8 cellular contexts compared by ENCODE assay signal in the genomic region with DNA sequence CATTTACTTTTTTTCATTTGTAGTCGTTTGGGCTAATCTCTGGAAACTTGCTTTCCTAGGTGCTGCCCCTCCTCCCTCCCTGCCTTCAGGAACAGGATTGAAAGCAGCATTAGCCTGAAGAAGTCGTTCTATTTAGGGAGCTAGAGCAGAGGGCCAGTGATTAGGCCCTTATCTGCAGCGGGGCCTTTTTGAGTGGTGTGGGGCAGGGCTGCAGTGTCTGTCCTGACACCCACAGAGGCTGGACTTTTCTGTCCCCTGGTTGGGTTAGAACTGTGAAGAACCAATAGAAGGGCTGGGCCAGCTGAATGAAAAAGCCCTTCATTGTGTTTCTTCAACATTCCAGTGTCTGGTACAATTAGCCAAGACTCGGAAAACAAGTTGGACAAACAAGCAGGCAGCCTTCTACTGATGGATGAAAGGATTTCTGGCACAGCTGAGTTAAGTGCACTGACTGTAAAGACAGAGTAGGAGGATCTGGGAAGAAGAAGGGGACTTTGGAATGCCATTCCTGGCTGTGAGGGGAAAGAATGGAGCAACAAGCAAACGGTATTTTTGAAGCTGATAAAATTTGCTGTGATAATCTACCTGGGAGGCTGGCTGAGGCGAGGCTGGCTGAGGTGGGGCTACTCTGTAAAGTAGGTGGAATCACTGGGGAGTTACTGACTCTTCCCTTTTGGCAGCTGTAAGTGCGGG. TPM values are rescaled to one million over a fixed set of nuclear protein-coding genes. Genes with fewer than 3 reads are reported as not detected.
DNase-seq lines count a peak whose midpoint lies in the region; ATAC-seq and TF ChIP-seq lines count a peak whose summit lies in the region.

No MANE protein-coding gene starts in this region.

- ATAC-seq in GM18502 (IDR thresholded peaks at IDR 0.05; ENCODE audit: poor library complexity, unreplicated experiment) (peak; percentile 7), activated B cell treated with CpG ODN at 0.5 μM for 24 hours (ENCODE audit: low read depth) (no peak), Right ventricle myocardium superior (ENCODE audit: poor library complexity) (peak; percentile 87), psoas muscle (peak; percentile 34 to 57 (median 43)), HG03159 (IDR thresholded peaks at IDR 0.05; ENCODE audit: unreplicated experiment) (no peak), GM19351 (IDR thresholded peaks at IDR 0.05; ENCODE audit: unreplicated experiment) (no peak)

- no peaks in the 10 kb centered on the region for H3K27me3 ChIP-seq in psoas muscle (ENCODE audit: insufficient read depth in 3 of 3, low read length in 2 of 3)

- POLR2A ChIA-PET in activated B cell treated with CpG ODN at 0.5 μM for 24 hours (lab: Charles Lee), result interaction anchor here (0.6 to 2.7 kb wide), 11 partner anchors 9 to 112 kb away, joined by 3 to 17 read pairs (median 7); partner anchors contain the start of gene MACF1

- H3K4me1 Mint-ChIP-seq in activated B cell treated with CpG ODN at 0.5 μM for 24 hours, result peaks cover 52% of the 10 kb centered on the region

- H3K9me3 ChIP-seq in psoas muscle, result no peaks in the 10 kb centered on the region

- CTCF ChIA-PET in activated B cell treated with CpG ODN at 0.5 μM for 24 hours (lab: Charles Lee), result interaction anchor here (0.7 to 3.7 kb wide), 4 partner anchors 19 to 112 kb away, joined by 3 to 27 read pairs (median 6); no protein-coding TSS in a partner anchor

- H3K36me3 ChIP-seq in psoas muscle (ENCODE audit: insufficient read depth in 1 of 2, low read depth in 1 of 2), result no peaks in the 10 kb centered on the region

- H3K4me1 ChIP-seq in psoas muscle, result peaks cover 36% of the 10 kb centered on the region

- no peak overlapping the region for H3K4me3 ChIP-seq in psoas muscle

- H3K36me3 Mint-ChIP-seq in activated B cell treated with CpG ODN at 0.5 μM for 24 hours (ENCODE audit: low read depth), result no peaks in the 10 kb centered on the region

- H3K27me3 Mint-ChIP-seq in activated B cell treated with CpG ODN at 0.5 μM for 24 hours, result no peaks in the 10 kb centered on the region

- intact Hi-C loops in activated B cell treated with CpG ODN at 0.5 μM for 24 hours (cut with micrococcal nuclease) (loop anchor here (2.0 to 10.0 kb wide), 3 partner anchors 17 to 359 kb away; partner anchors contain the start of gene RRAGC), Right ventricle myocardium superior (cut with DNase I) (no loop called here), psoas muscle (cut with DNase I) (loop anchor here in 1 of 2 donors (5.0 kb wide), 1 partner anchor 43 kb away; no protein-coding TSS in a partner anchor)

- H3K27ac Mint-ChIP-seq in activated B cell treated with CpG ODN at 0.5 μM for 24 hours, result peak overlapping the region; percentile 83

- TF ChIP-seq CTCF in activated B cell treated with CpG ODN at 0.5 μM for 24 hours (IDR thresholded peaks at IDR 0.05) (no peak), psoas muscle (IDR thresholded peaks at IDR 0.05) (no peak)

- DNase-seq in activated B cell treated with CpG ODN at 0.5 μM for 24 hours (no peak), Right ventricle myocardium superior (peak; percentile 55), psoas muscle (no peak), MV-4-11 (lab: John Stamatoyannopoulos, UW) (no peak), NCI-H2227 treated with DMSO at 0.1 percent for 48 hours (lab: John Stamatoyannopoulos, UW) (no peak)

- peak overlapping the region; percentile 84 for H3K4me3 Mint-ChIP-seq in activated B cell treated with CpG ODN at 0.5 μM for 24 hours

- peak overlapping the region; percentile 46 for H3K27ac ChIP-seq in psoas muscle

- 32 to 39% (median 39%) methylated on average over 7 of the region's 7 CpGs for WGBS in psoas muscle, 3 donors

- peaks cover 4% of the 10 kb centered on the region for H3K9me3 Mint-ChIP-seq in activated B cell treated with CpG ODN at 0.5 μM for 24 hours

RNA-seq across cellular contexts. Expression of gene MACF1, which starts 9.7 kb away (rescaled TPM):
- total RNA-seq in activated B cell treated with CpG ODN at 0.5 μM for 24 hours (235 and 286 TPM in 2 replicates), Right ventricle myocardium superior (200 TPM), psoas muscle (100 to 1,000 TPM in 2 of 4 donors, 10 to 100 TPM in 2; 71.4 to 162 (median 124) TPM)
- polyA plus RNA-seq in psoas muscle, result 10 to 100 TPM; 38.9 to 67.1 (median 53.8) TPM

Comparison
In these comparisons a context has a peak if more than half of its experiments do, and no peak if none do; other contexts are left out.
1. ATAC-seq: peak in GM18502 (single experiment), Right ventricle myocardium superior (single experiment) and psoas muscle (4 of 4); none in activated B cell treated with CpG ODN at 0.5 μM for 24 hours (single experiment), HG03159 (single experiment) and GM19351 (single experiment).